In genomic region chr18:8313043-8313442, GRCh38 we compare ENCODE assay signal across 23 cellular contexts.
DNase-seq lines count a peak whose midpoint lies in the region; ATAC-seq, FAIRE-seq and TF ChIP-seq lines count a peak whose summit lies in the region.
"Had no signal": no experiment of that assay in that cellular context is flagged by ENCODE, and none has a peak within 500 bp of the region (broad histone marks: within the 10 kb centered on the region; RNA-seq: fewer than 3 reads in every experiment).

No MANE protein-coding gene starts in this region.

- H3K4me2 ChIP-seq in GM23338 (peak overlapping the region; percentile 57; the same call in 1 of the 2 replicates), astrocyte (ENCODE audit: low read length) (peak overlapping the region; percentile 3)
- H3K4me2 ChIP-seq: A549; BLaER1 treated with 17β-estradiol and CSF1 and Interleukin-3, amounts not matched to agents 10 nM and 100 nM had no signal

- H3K27me3 Mint-ChIP-seq in GM23338 (ENCODE audit: insufficient read depth, low read depth, poor library complexity) (peaks cover 2% of the 10 kb centered on the region), astrocyte (ENCODE audit: low read depth, unreplicated experiment) (peaks cover 6% of the 10 kb centered on the region)
- H3K27me3 Mint-ChIP-seq: CD4-positive, alpha-beta T cell had no signal

- H3K36me3 Mint-ChIP-seq in GM23338 (ENCODE audit: low read depth) (no peaks in the 10 kb centered on the region; the same call in 2 of the 3 replicates), astrocyte (ENCODE audit: low read depth, unreplicated experiment) (peaks cover 14% of the 10 kb centered on the region)
- H3K36me3 Mint-ChIP-seq: CD14-positive monocyte; CD8-positive, alpha-beta memory T cell had no signal

- no peak for DNase-seq in GM23338 (ENCODE audit: low spot score)
- DNase-seq in astrocyte (ENCODE audit: low read depth): no peak
- DNase-seq in DMS153 treated with DMSO at 0.1 percent for 48 hours (lab: John Stamatoyannopoulos, UW; ENCODE audit: unreplicated experiment): no peak
- DNase-seq in kidney glomerular epithelial cell (lab: John Stamatoyannopoulos, UW): no peak
- DNase-seq: 8988T; ACHN; AML-193; BE2C; Calu3; CD4-positive, alpha-beta T cell; CD8-positive, alpha-beta memory T cell; COR-L47; DND-41; H7; HCEC 1CT had no signal

- H3K4me1 ChIP-seq in GM23338 (ENCODE audit: insufficient read depth) (peaks cover 17% of the 10 kb centered on the region), HUES64 (ENCODE audit: insufficient read depth, low read length) (peaks cover 10% of the 10 kb centered on the region), astrocyte (ENCODE audit: insufficient read depth, low read length) (peaks cover 4% of the 10 kb centered on the region)
- H3K4me1 ChIP-seq: A549; BE2C; BLaER1 treated with 17β-estradiol and CSF1 and Interleukin-3, amounts not matched to agents 10 nM and 100 nM had no signal

- H3K36me3 ChIP-seq in GM23338 (ENCODE audit: insufficient read depth) (no peaks in the 10 kb centered on the region), HUES64 (ENCODE audit: insufficient read depth, low read length) (no peaks in the 10 kb centered on the region), astrocyte (ENCODE audit: insufficient read depth, low read length) (no peaks in the 10 kb centered on the region)
- H3K36me3 ChIP-seq: BE2C; BLaER1 treated with 17β-estradiol and CSF1 and Interleukin-3, amounts not matched to agents 10 nM and 100 nM had no signal

- no peak overlapping the region; the same call in 1 of the 2 replicates for H2AFZ ChIP-seq in GM23338
- H2AFZ ChIP-seq in astrocyte (ENCODE audit: low read depth, low read length): no peak overlapping the region

- H4K20me1 ChIP-seq in GM23338 (replicated peaks; ENCODE audit: insufficient read depth) (no peaks in the 10 kb centered on the region), astrocyte (ENCODE audit: insufficient read depth, low read length) (no peaks in the 10 kb centered on the region)
- H4K20me1 ChIP-seq: BLaER1 treated with 17β-estradiol and CSF1 and Interleukin-3, amounts not matched to agents 10 nM and 100 nM had no signal

- no peaks in the 10 kb centered on the region for H3F3A ChIP-seq in GM23338 (replicated peaks; ENCODE audit: low read depth)

- peaks cover 14% of the 10 kb centered on the region; the same call in 1 of the 2 replicates for H3K9me2 ChIP-seq in GM23338 (ENCODE audit: insufficient read depth)

- FAIRE-seq in astrocyte (lab: Jason Lieb, UNC): no peak
- FAIRE-seq: A549, G401.6, GM12892, H1 had no signal

- H3K27me3 ChIP-seq in GM23338 (ENCODE audit: insufficient read depth) (no peaks in the 10 kb centered on the region), HUES64 (ENCODE audit: insufficient read depth, low read length) (no peaks in the 10 kb centered on the region), astrocyte (ENCODE audit: insufficient read depth, low read length) (no peaks in the 10 kb centered on the region)
- H3K27me3 ChIP-seq: BE2C; BLaER1 treated with 17β-estradiol and CSF1 and Interleukin-3, amounts not matched to agents 10 nM and 100 nM had no signal

- no peak overlapping the region for H3K27ac Mint-ChIP-seq in GM23338
- H3K27ac Mint-ChIP-seq in astrocyte (ENCODE audit: unreplicated experiment): no peak overlapping the region
- H3K27ac Mint-ChIP-seq: CD14-positive monocyte; CD4-positive, alpha-beta T cell had no signal

- no peak overlapping the region for H3K4me3 ChIP-seq in GM23338
- no peak overlapping the region for H3K4me3 ChIP-seq in HUES64 (ENCODE audit: low read length)
- no peak overlapping the region for H3K4me3 ChIP-seq in astrocyte (ENCODE audit: insufficient read depth, low read depth, low read length)
- H3K4me3 ChIP-seq: A549; BLaER1 treated with 17β-estradiol and CSF1 and Interleukin-3, amounts not matched to agents 10 nM and 100 nM had no signal

- no peak overlapping the region for H3K9ac ChIP-seq in HUES64 (ENCODE audit: low read depth, low read length)
- no peak overlapping the region for H3K9ac ChIP-seq in astrocyte (ENCODE audit: low read length)
- H3K9ac ChIP-seq: BLaER1 treated with 17β-estradiol and CSF1 and Interleukin-3, amounts not matched to agents 10 nM and 100 nM had no signal

- H3K4me3 Mint-ChIP-seq in GM23338: no peak overlapping the region
- H3K4me3 Mint-ChIP-seq in astrocyte (ENCODE audit: unreplicated experiment): no peak overlapping the region
- H3K4me3 Mint-ChIP-seq: CD14-positive monocyte; CD4-positive, alpha-beta T cell; CD8-positive, alpha-beta memory T cell had no signal

- WGBS in HUES64: no CpG with 5 or more reads among the region's 2 CpGs

- TF ChIP-seq CTCF in GM23338 (conservative IDR thresholded peaks at IDR 0.05; ENCODE audit: low read depth in 2 of 2): no peak
- TF ChIP-seq CTCF in astrocyte (IDR thresholded peaks at IDR 0.05; ENCODE audit: insufficient read depth, low read depth, low read length): no peak

- ATAC-seq in GM23338 (peak; percentile 63), HG02884 (IDR thresholded peaks at IDR 0.05; ENCODE audit: unreplicated experiment) (no peak)
- ATAC-seq: A549 had no signal

- H3K79me2 ChIP-seq in GM23338 (replicated peaks; ENCODE audit: insufficient read depth) (no peaks in the 10 kb centered on the region), astrocyte (ENCODE audit: insufficient read depth, low read length) (no peaks in the 10 kb centered on the region)

- H3K9me3 ChIP-seq in HUES64 (ENCODE audit: insufficient read depth, low read depth, low read length) (peaks cover 3% of the 10 kb centered on the region; the same call in 1 of the 2 replicates), astrocyte (ENCODE audit: insufficient read depth, low read depth, low read length) (no peaks in the 10 kb centered on the region)
- H3K9me3 ChIP-seq: A549, BE2C had no signal

- no peaks in the 10 kb centered on the region for H3K9me3 Mint-ChIP-seq in GM23338
- H3K9me3 Mint-ChIP-seq in astrocyte (ENCODE audit: unreplicated experiment): peaks cover 2% of the 10 kb centered on the region

- H3K4me1 Mint-ChIP-seq in GM23338 (peaks cover 31% of the 10 kb centered on the region), astrocyte (ENCODE audit: low read depth, unreplicated experiment) (peaks cover 5% of the 10 kb centered on the region)
- H3K4me1 Mint-ChIP-seq: CD14-positive monocyte; CD8-positive, alpha-beta memory T cell had no signal

- H3K27ac ChIP-seq in GM23338 (ENCODE audit: low read depth): peak overlapping the region; percentile 48; the same call in 1 of the 2 replicates
- H3K27ac ChIP-seq in HUES64 (ENCODE audit: low read depth, low read length): peak overlapping the region; percentile 13; the same call in 1 of the 2 replicates
- no peak overlapping the region for H3K27ac ChIP-seq in astrocyte (ENCODE audit: low read depth, low read length)
- H3K27ac ChIP-seq: A549; BLaER1 treated with 17β-estradiol and CSF1 and Interleukin-3, amounts not matched to agents 10 nM and 100 nM had no signal

TF ChIP-seq in GM23338, 12 proteins besides CTCF, POLR2A, EP300 and RAD21 (continues in another document):
- TF ChIP-seq ETS1 (IDR thresholded peaks at IDR 0.05) (no peak), ZNF331 (CRISPR knock-in tag; IDR thresholded peaks at IDR 0.05; ENCODE audit: low read depth) (no peak), EZH2phosphoT487 (IDR thresholded peaks at IDR 0.05; ENCODE audit: unreplicated experiment) (no peak), JUNB (IDR thresholded peaks at IDR 0.05; ENCODE audit: unreplicated experiment) (no peak), EZH2 (IDR thresholded peaks at IDR 0.05; ENCODE audit: low read depth, unreplicated experiment) (no peak), ZNF114 (CRISPR knock-in tag; IDR thresholded peaks at IDR 0.05) (no peak), CREB1 (CRISPR knock-in tag; IDR thresholded peaks at IDR 0.05; ENCODE audit: low read depth) (no peak), REST (IDR thresholded peaks at IDR 0.05; ENCODE audit: unreplicated experiment) (no peak), POLR2AphosphoS5 (IDR thresholded peaks at IDR 0.05; ENCODE audit: low read depth) (no peak), STAT1 (IDR thresholded peaks at IDR 0.05; ENCODE audit: unreplicated experiment) (no peak), NANOG (IDR thresholded peaks at IDR 0.05; ENCODE audit: borderline replicate concordance) (no peak)
